In genomic region chr15:42549782-42550392, GRCh38 we compare ENCODE assay signal across 9 cellular contexts. TPM values are rescaled to one million over a fixed set of nuclear protein-coding genes. Genes with fewer than 3 reads are reported as not detected.
DNase-seq lines count a peak whose midpoint lies in the region; ATAC-seq, FAIRE-seq and TF ChIP-seq lines count a peak whose summit lies in the region.
"Had no signal": no experiment of that assay in that cellular context is flagged by ENCODE, and none has a peak within 500 bp of the region (broad histone marks: within the 10 kb centered on the region; RNA-seq: fewer than 3 reads in every experiment).

No MANE protein-coding gene starts in this region.

- peak overlapping the region; percentile 96 for H3K4me3 ChIP-seq in fibroblast of villous mesenchyme (ENCODE audit: low read depth, low read length)

- FAIRE-seq in GM12891 (lab: Jason Lieb, UNC), result no peak

- H3K36me3 Mint-ChIP-seq in activated CD4-positive, alpha-beta T cell treated with anti-CD3 and anti-CD28 coated beads, Interleukin-2, amount 10 ng/mL, durations not matched to agents 24 days and 14 days (ENCODE audit: low read depth), result peaks cover 25% of the 10 kb centered on the region
- H3K36me3 Mint-ChIP-seq in T-helper 17 cell (ENCODE audit: low read depth), result peaks cover 8% of the 10 kb centered on the region

- no peaks in the 10 kb centered on the region for H3K9me3 ChIP-seq in T-helper 17 cell (ENCODE audit: control insufficient read depth, low read length, poor library complexity, severe bottlenecking)

- no peak for TF ChIP-seq CTCF in fibroblast of villous mesenchyme (IDR thresholded peaks at IDR 0.05; ENCODE audit: insufficient read depth, low read depth, low read length)

- no peaks in the 10 kb centered on the region for H3K9me3 Mint-ChIP-seq in activated CD4-positive, alpha-beta T cell treated with anti-CD3 and anti-CD28 coated beads, Interleukin-2, amount 10 ng/mL, durations not matched to agents 24 days and 14 days
- no peaks in the 10 kb centered on the region for H3K9me3 Mint-ChIP-seq in stimulated activated naive CD8-positive, alpha-beta T cell treated with anti-CD3 and anti-CD28 coated beads, Interleukin-15, amount 100 ng/mL, for 72 hours

- DNase-seq in activated CD4-positive, alpha-beta T cell treated with anti-CD3 and anti-CD28 coated beads, Interleukin-2, amount 10 ng/mL, durations not matched to agents 24 days and 14 days, result no peak
- DNase-seq in activated CD4-positive, alpha-beta T cell treated with anti-CD3 and anti-CD28 coated beads, Interleukin-2, amount 50 U/mL, for 48 hours, result no peak
- DNase-seq in T-helper 17 cell, result no peak
- DNase-seq in fibroblast of villous mesenchyme (ENCODE audit: low read depth), result no peak
- DNase-seq in stimulated activated naive CD8-positive, alpha-beta T cell treated with anti-CD3 and anti-CD28 coated beads, Interleukin-15, amount 100 ng/mL, for 72 hours, result no peak
- DNase-seq in NCI-H2196 treated with DMSO at 0.1 percent for 48 hours (lab: John Stamatoyannopoulos, UW; ENCODE audit: unreplicated experiment), result no peak
- no peak for DNase-seq in GM12891 (ENCODE audit: insufficient read length, low spot score)
- DNase-seq: DMS79 had no signal

- peak overlapping the region; percentile 96 for H3K4me3 Mint-ChIP-seq in activated CD4-positive, alpha-beta T cell treated with anti-CD3 and anti-CD28 coated beads, Interleukin-2, amount 10 ng/mL, durations not matched to agents 24 days and 14 days
- peak overlapping the region; percentile 98 for H3K4me3 Mint-ChIP-seq in T-helper 17 cell
- peak overlapping the region; percentile 91 to 96 for H3K4me3 Mint-ChIP-seq in stimulated activated naive CD8-positive, alpha-beta T cell treated with anti-CD3 and anti-CD28 coated beads, Interleukin-15, amount 100 ng/mL, for 72 hours

- H3K4me1 Mint-ChIP-seq in activated CD4-positive, alpha-beta T cell treated with anti-CD3 and anti-CD28 coated beads, Interleukin-2, amount 10 ng/mL, durations not matched to agents 24 days and 14 days, result peaks cover 49% of the 10 kb centered on the region
- peaks cover 42% of the 10 kb centered on the region for H3K4me1 Mint-ChIP-seq in T-helper 17 cell
- H3K4me1 Mint-ChIP-seq in stimulated activated naive CD8-positive, alpha-beta T cell treated with anti-CD3 and anti-CD28 coated beads, Interleukin-15, amount 100 ng/mL, for 72 hours, result peaks cover 71% of the 10 kb centered on the region

- intact Hi-C loops in activated CD4-positive, alpha-beta T cell treated with anti-CD3 and anti-CD28 coated beads, Interleukin-2, amount 10 ng/mL, durations not matched to agents 24 days and 14 days (cut with micrococcal nuclease), result loop anchor here (1.0 to 5.0 kb wide), 2 partner anchors 59 to 578 kb away; partner anchors contain the start of genes EHD4 and ZNF106

- H3K27ac Mint-ChIP-seq in activated CD4-positive, alpha-beta T cell treated with anti-CD3 and anti-CD28 coated beads, Interleukin-2, amount 10 ng/mL, durations not matched to agents 24 days and 14 days, result peak overlapping the region; percentile 13
- H3K27ac Mint-ChIP-seq in T-helper 17 cell, result peak overlapping the region; percentile 99
- H3K27ac Mint-ChIP-seq in stimulated activated naive CD8-positive, alpha-beta T cell treated with anti-CD3 and anti-CD28 coated beads, Interleukin-15, amount 100 ng/mL, for 72 hours, result peak overlapping the region; percentile 0 to 12

- H3K27me3 Mint-ChIP-seq in activated CD4-positive, alpha-beta T cell treated with anti-CD3 and anti-CD28 coated beads, Interleukin-2, amount 10 ng/mL, durations not matched to agents 24 days and 14 days, result no peaks in the 10 kb centered on the region
- no peaks in the 10 kb centered on the region for H3K27me3 Mint-ChIP-seq in T-helper 17 cell
- H3K27me3 Mint-ChIP-seq in stimulated activated naive CD8-positive, alpha-beta T cell treated with anti-CD3 and anti-CD28 coated beads, Interleukin-15, amount 100 ng/mL, for 72 hours, result no peaks in the 10 kb centered on the region

- no peak for TF ChIP-seq POLR2A in GM12891 (IDR thresholded peaks at IDR 0.05; ENCODE audit: low read depth, low read length)

- ATAC-seq in T-helper 17 cell, result no peak
- no peak for ATAC-seq in stimulated activated naive CD8-positive, alpha-beta T cell treated with anti-CD3 and anti-CD28 coated beads, Interleukin-15, amount 100 ng/mL, for 72 hours
- ATAC-seq in HG03097 (IDR thresholded peaks at IDR 0.05; ENCODE audit: low FRiP score, unreplicated experiment), result no peak

TF ChIP-seq in GM12891, 5 proteins besides CTCF, POLR2A, EP300 and RAD21:
- no peak for TF ChIP-seq TAF1 (IDR thresholded peaks at IDR 0.05; ENCODE audit: low read depth, low read length)
- no peak for TF ChIP-seq PAX5 (IDR thresholded peaks at IDR 0.05; ENCODE audit: insufficient read depth, low read length, severe bottlenecking)
- no peak for TF ChIP-seq POU2F2 (IDR thresholded peaks at IDR 0.05; ENCODE audit: low read depth, low read length)
- TF ChIP-seq SPI1 (IDR thresholded peaks at IDR 0.05; ENCODE audit: low read depth, low read length), result no peak
- TF ChIP-seq POLR2AphosphoS5 (IDR thresholded peaks at IDR 0.05; ENCODE audit: low read depth, low read length), result no peak

RNA-seq across cellular contexts. Expression of gene HAUS2, which starts 1.2 kb away (rescaled TPM):
- total RNA-seq in activated CD4-positive, alpha-beta T cell treated with anti-CD3 and anti-CD28 coated beads, Interleukin-2, amount 10 ng/mL, durations not matched to agents 24 days and 14 days, result 41.1 and 48.0 TPM in 2 replicates
- total RNA-seq in T-helper 17 cell (10 to 100 TPM; 18.5 to 22.2 TPM), fibroblast of villous mesenchyme (25.9 and 26.7 TPM in 2 replicates)
- 20.3 TPM for polyA plus RNA-seq in GM12891 (2012; ENCODE audit: low read depth, missing spikeins)

RNA-seq across cellular contexts. Expression of gene LRRC57, which starts 1.3 kb away (rescaled TPM):
- 19.0 and 21.1 TPM in 2 replicates for total RNA-seq in activated CD4-positive, alpha-beta T cell treated with anti-CD3 and anti-CD28 coated beads, Interleukin-2, amount 10 ng/mL, durations not matched to agents 24 days and 14 days
- total RNA-seq in T-helper 17 cell (10 to 100 TPM; 23.8 to 28.0 TPM), fibroblast of villous mesenchyme (13.5 and 19.9 TPM in 2 replicates)
- polyA plus RNA-seq in GM12891 (2012; ENCODE audit: low read depth, missing spikeins), result 4.3 TPM

RNA-seq across cellular contexts. Expression of gene STARD9, which starts 25.5 kb away (rescaled TPM):
- 7.2 and 8.8 TPM in 2 replicates for total RNA-seq in activated CD4-positive, alpha-beta T cell treated with anti-CD3 and anti-CD28 coated beads, Interleukin-2, amount 10 ng/mL, durations not matched to agents 24 days and 14 days
- total RNA-seq in T-helper 17 cell (1 to 10 TPM; 4.1 to 5.9 TPM), fibroblast of villous mesenchyme (9.1 and 11.0 TPM in 2 replicates)
- polyA plus RNA-seq in GM12891 (2012; ENCODE audit: low read depth, missing spikeins), result 4.0 TPM

RNA-seq across cellular contexts. Expression of gene SNAP23, which starts 54.5 kb away (rescaled TPM):
- total RNA-seq in activated CD4-positive, alpha-beta T cell treated with anti-CD3 and anti-CD28 coated beads, Interleukin-2, amount 10 ng/mL, durations not matched to agents 24 days and 14 days, result 74.0 and 84.5 TPM in 2 replicates
- total RNA-seq in T-helper 17 cell (10 to 100 TPM; 52.6 to 80.7 TPM), fibroblast of villous mesenchyme (81.5 and 83.3 TPM in 2 replicates)
- polyA plus RNA-seq in GM12891 (2012; ENCODE audit: low read depth, missing spikeins), result 90.7 TPM

RNA-seq across cellular contexts. Expression of gene ZNF106, which starts 58.9 kb away (rescaled TPM):
- total RNA-seq in activated CD4-positive, alpha-beta T cell treated with anti-CD3 and anti-CD28 coated beads, Interleukin-2, amount 10 ng/mL, durations not matched to agents 24 days and 14 days, result 62.1 and 66.3 TPM in 2 replicates
- total RNA-seq in T-helper 17 cell, result 10 to 100 TPM; 29.7 to 39.8 TPM
- 74.1 and 90.2 TPM in 2 replicates for total RNA-seq in fibroblast of villous mesenchyme
- polyA plus RNA-seq in GM12891 (2012; ENCODE audit: low read depth, missing spikeins), result 14.5 TPM

Comparison
In these comparisons a context has a peak if more than half of its experiments do, and no peak if none do; other contexts are left out.
1. H3K27ac Mint-ChIP-seq: peak in every context shown above with its lines; median percentile 99 in T-helper 17 cell; 13 in activated CD4-positive, alpha-beta T cell treated with anti-CD3 and anti-CD28 coated beads, Interleukin-2, amount 10 ng/mL, durations not matched to agents 24 days and 14 days; 6 in stimulated activated naive CD8-positive, alpha-beta T cell treated with anti-CD3 and anti-CD28 coated beads, Interleukin-15, amount 100 ng/mL, for 72 hours.